14 cellular contexts compared by ENCODE assay signal in the genomic region with DNA sequence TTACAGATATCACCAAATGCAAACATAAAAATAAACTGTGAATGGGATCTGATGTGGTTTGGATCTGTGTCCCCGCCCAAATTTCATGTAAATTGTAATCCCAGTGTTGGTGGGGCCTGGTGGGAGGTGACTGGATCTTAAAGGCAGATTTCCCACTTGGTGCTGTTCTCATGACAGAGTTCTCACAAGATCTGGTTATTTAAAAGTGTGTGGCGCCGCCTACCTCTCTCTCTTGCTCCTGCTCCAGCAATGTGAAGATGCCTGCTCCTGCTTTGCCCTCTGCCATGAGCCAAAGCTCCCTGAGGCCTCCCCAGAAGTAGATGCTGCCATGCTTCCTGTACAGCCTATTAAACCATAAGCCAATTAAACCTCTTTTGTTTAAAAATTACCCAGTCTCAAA. TPM values are rescaled to one million over a fixed set of nuclear protein-coding genes. Genes with fewer than 3 reads are reported as not detected.
A peak's percentile ranks its signal among the peaks of the same experiment; 100 is the strongest.
DNase-seq lines count a peak whose midpoint lies in the region; ATAC-seq and TF ChIP-seq lines count a peak whose summit lies in the region.
"Had no signal": no experiment of that assay in that cellular context is flagged by ENCODE, and none has a peak within 500 bp of the region (broad histone marks: within the 10 kb centered on the region; RNA-seq: fewer than 3 reads in every experiment).

No MANE protein-coding gene starts in this region.

- peak overlapping the region; percentile 76 for H3K27ac Mint-ChIP-seq in MCF 10A (ENCODE audit: low read depth, unreplicated experiment)
- H3K27ac Mint-ChIP-seq in naive thymus-derived CD4-positive, alpha-beta T cell = no peak overlapping the region
- H3K27ac Mint-ChIP-seq: activated naive CD4-positive, alpha-beta T cell treated with anti-CD3 and anti-CD28 coated beads, Interleukin-2, amount 10 ng/mL, durations not matched to agents 7 days and 5 days had no signal

- no peaks in the 10 kb centered on the region for H3K36me3 ChIP-seq in mammary epithelial cell (ENCODE audit: insufficient read depth, low read length)
- no peaks in the 10 kb centered on the region for H3K36me3 ChIP-seq in thyroid gland
- no peaks in the 10 kb centered on the region for H3K36me3 ChIP-seq in naive thymus-derived CD4-positive, alpha-beta T cell (ENCODE audit: control insufficient read depth in 2 of 3, insufficient read depth in 3 of 3, low read length in 3 of 3)

- CTCF ChIA-PET in MCF 10A (lab: Yijun Ruan, JAX) = interaction anchor here (0.6 to 1.3 kb wide), 4 partner anchors 10 to 568 kb away, joined by 3 to 6 read pairs (median 4); no protein-coding TSS in a partner anchor
- CTCF ChIA-PET in mammary epithelial cell (lab: Charles Lee; ENCODE audit: low non-redundant PET) = interaction anchor here (0.5 kb wide), 1 partner anchor 183 kb away, joined by 5 read pairs; no protein-coding TSS in a partner anchor
- CTCF ChIA-PET in naive thymus-derived CD4-positive, alpha-beta T cell (lab: Charles Lee) = no interaction called here

- H3K79me2 ChIP-seq in mammary epithelial cell (ENCODE audit: insufficient read depth, low read length) = no peaks in the 10 kb centered on the region
- H3K79me2 ChIP-seq: parathyroid adenoma had no signal

- H3K4me1 Mint-ChIP-seq in MCF 10A (ENCODE audit: insufficient read depth, unreplicated experiment) = peaks cover 25% of the 10 kb centered on the region
- H3K4me1 Mint-ChIP-seq in naive thymus-derived CD4-positive, alpha-beta T cell = no peaks in the 10 kb centered on the region
- H3K4me1 Mint-ChIP-seq: activated naive CD4-positive, alpha-beta T cell treated with anti-CD3 and anti-CD28 coated beads, Interleukin-2, amount 10 ng/mL, durations not matched to agents 7 days and 5 days had no signal

- H3K36me3 Mint-ChIP-seq in MCF 10A (ENCODE audit: insufficient read depth, unreplicated experiment) = no peaks in the 10 kb centered on the region
- no peaks in the 10 kb centered on the region for H3K36me3 Mint-ChIP-seq in naive thymus-derived CD4-positive, alpha-beta T cell
- H3K36me3 Mint-ChIP-seq: activated naive CD4-positive, alpha-beta T cell treated with anti-CD3 and anti-CD28 coated beads, Interleukin-2, amount 10 ng/mL, durations not matched to agents 7 days and 5 days had no signal

- H3K27ac ChIP-seq in mammary epithelial cell (ENCODE audit: insufficient read depth, low read depth, low read length) (no peak overlapping the region), thyroid gland (no peak overlapping the region)
- no peak overlapping the region for H3K27ac ChIP-seq in naive thymus-derived CD4-positive, alpha-beta T cell (ENCODE audit: low read depth, low read length)
- H3K27ac ChIP-seq: parathyroid adenoma had no signal

- H3K4me1 ChIP-seq in mammary epithelial cell (ENCODE audit: insufficient read depth, low read length) = peaks cover 12% of the 10 kb centered on the region
- no peaks in the 10 kb centered on the region for H3K4me1 ChIP-seq in thyroid gland
- no peaks in the 10 kb centered on the region for H3K4me1 ChIP-seq in naive thymus-derived CD4-positive, alpha-beta T cell (ENCODE audit: control insufficient read depth in 2 of 2, insufficient read depth in 2 of 2, low read length in 2 of 2)
- H3K4me1 ChIP-seq: parathyroid adenoma had no signal

- H2AFZ ChIP-seq in mammary epithelial cell (ENCODE audit: low read depth, low read length) = no peak overlapping the region
- H2AFZ ChIP-seq: parathyroid adenoma had no signal

- H3K9ac ChIP-seq in mammary epithelial cell (ENCODE audit: insufficient read depth, low read length) = no peak overlapping the region
- H3K9ac ChIP-seq: parathyroid adenoma had no signal

- BruUV-seq in MCF 10A (replicated peaks; lab: Mats Ljungman, UMichigan) = no TSS peak
- BruUV-seq in mammary epithelial cell (replicated peaks; lab: Mats Ljungman, UMichigan) = no TSS peak

- no peaks in the 10 kb centered on the region for H3K9me3 Mint-ChIP-seq in MCF 10A (ENCODE audit: unreplicated experiment)
- H3K9me3 Mint-ChIP-seq in naive thymus-derived CD4-positive, alpha-beta T cell = peaks cover 0 to 8% (median 0%) of the 10 kb centered on the region in 11 donors
- H3K9me3 Mint-ChIP-seq: activated naive CD4-positive, alpha-beta T cell treated with anti-CD3 and anti-CD28 coated beads, Interleukin-2, amount 10 ng/mL, durations not matched to agents 7 days and 5 days had no signal

- H4K20me1 ChIP-seq in mammary epithelial cell (ENCODE audit: insufficient read depth, low read length) = no peaks in the 10 kb centered on the region

- in situ Hi-C loops in mammary epithelial cell (cut with MboI; ENCODE audit: low sequenced_read_pairs in 2 of 2) = loop anchor here (10.0 to 25.0 kb wide), 2 partner anchors 470 to 487 kb away; no protein-coding TSS in a partner anchor

- ATAC-seq in HG03025 (IDR thresholded peaks at IDR 0.05; ENCODE audit: low FRiP score, unreplicated experiment) = no peak
- ATAC-seq in naive thymus-derived CD4-positive, alpha-beta T cell = no peak

- H3K4me3 ChIP-seq in mammary epithelial cell (replicated peaks in 1 of 3; ENCODE audit: insufficient read depth in 1 of 3, low read depth in 2 of 3, low read length in 3 of 3) (no peak overlapping the region), thyroid gland (replicated peaks in 1 of 3) (no peak overlapping the region)
- no peak overlapping the region for H3K4me3 ChIP-seq in naive thymus-derived CD4-positive, alpha-beta T cell (ENCODE audit: low read length)

- intact Hi-C loops in MCF 10A (cut with micrococcal nuclease) = no loop called here
- intact Hi-C loops in mammary epithelial cell (cut with micrococcal nuclease) = no loop called here
- intact Hi-C loops in thyroid gland (cut with DNase I) = no loop called here
- intact Hi-C loops in naive thymus-derived CD4-positive, alpha-beta T cell (cut with micrococcal nuclease) = no loop called here

- POLR2A ChIA-PET in MCF 10A (lab: Yijun Ruan, JAX) = interaction anchor here (1.0 to 2.3 kb wide), 2 partner anchors 18 to 73 kb away, joined by 4 to 5 read pairs; a partner anchor contains a TSS
- POLR2A ChIA-PET in naive thymus-derived CD4-positive, alpha-beta T cell (lab: Charles Lee) = no interaction called here

- no peak overlapping the region for H3K4me2 ChIP-seq in mammary epithelial cell (ENCODE audit: insufficient read depth, low read depth, low read length)

- dilution Hi-C loops in mammary epithelial cell (cut with HindIII; ENCODE audit: low sequenced_read_pairs) = no loop called here

- no peaks in the 10 kb centered on the region for H3K27me3 Mint-ChIP-seq in MCF 10A (ENCODE audit: insufficient read depth, unreplicated experiment)
- H3K27me3 Mint-ChIP-seq in naive thymus-derived CD4-positive, alpha-beta T cell = no peaks in the 10 kb centered on the region
- H3K27me3 Mint-ChIP-seq: activated naive CD4-positive, alpha-beta T cell treated with anti-CD3 and anti-CD28 coated beads, Interleukin-2, amount 10 ng/mL, durations not matched to agents 7 days and 5 days had no signal

- no peak overlapping the region for H3K4me3 Mint-ChIP-seq in MCF 10A (ENCODE audit: unreplicated experiment)
- no peak overlapping the region for H3K4me3 Mint-ChIP-seq in naive thymus-derived CD4-positive, alpha-beta T cell
- H3K4me3 Mint-ChIP-seq: activated naive CD4-positive, alpha-beta T cell treated with anti-CD3 and anti-CD28 coated beads, Interleukin-2, amount 10 ng/mL, durations not matched to agents 7 days and 5 days had no signal

- peak; percentile 20 for DNase-seq in MCF 10A (ENCODE audit: unreplicated experiment)
- no peak for DNase-seq in mammary epithelial cell
- DNase-seq in NCI-H69 (lab: John Stamatoyannopoulos, UW) = peak; percentile 56
- DNase-seq in dermis blood vessel endothelial cell = peak; percentile 3
- peak; percentile 14 for DNase-seq in thyroid gland
- DNase-seq in naive thymus-derived CD4-positive, alpha-beta T cell = no peak
- no peak for DNase-seq in HuH-7.5 (ENCODE audit: low spot score)
- DNase-seq: activated naive CD4-positive, alpha-beta T cell treated with anti-CD3 and anti-CD28 coated beads, Interleukin-2, amount 10 ng/mL, durations not matched to agents 7 days and 5 days; glutamatergic neuron; H7; kidney; NCI-H2081 treated with DMSO at 0.1 percent for 48 hours had no signal

- no peaks in the 10 kb centered on the region for H3K9me3 ChIP-seq in mammary epithelial cell (replicated peaks; ENCODE audit: insufficient read depth, low read length)
- H3K9me3 ChIP-seq in thyroid gland = no peaks in the 10 kb centered on the region
- no peaks in the 10 kb centered on the region for H3K9me3 ChIP-seq in naive thymus-derived CD4-positive, alpha-beta T cell (ENCODE audit: control insufficient read depth in 2 of 3, low read length in 3 of 3)

- 95% methylated on average over 2 of the region's 3 CpGs for WGBS in mammary epithelial cell (ENCODE audit: low coverage, missing lambda C conversion rate)
- WGBS in thyroid gland, 2 donors = 89 to 92% methylated on average over 3 of the region's 3 CpGs

- TF ChIP-seq CTCF in MCF 10A (IDR thresholded peaks at IDR 0.05; ENCODE audit: unreplicated experiment) (no peak), mammary epithelial cell (conservative IDR thresholded peaks at IDR 0.05 in 1 of 2, IDR thresholded peaks at IDR 0.05 in 1 of 2; ENCODE audit: extremely low read depth in 1 of 2, insufficient read depth in 1 of 2, low read depth in 1 of 2, low read length in 2 of 2) (peak in 1 of 2 donors; percentile 18), thyroid gland (IDR thresholded peaks at IDR 0.05) (no peak)

- no peak for TF ChIP-seq POLR2A in thyroid gland (IDR thresholded peaks at IDR 0.05)

- H3K27me3 ChIP-seq in mammary epithelial cell (ENCODE audit: insufficient read depth, low read length) (no peaks in the 10 kb centered on the region), thyroid gland (no peaks in the 10 kb centered on the region)
- H3K27me3 ChIP-seq in naive thymus-derived CD4-positive, alpha-beta T cell (ENCODE audit: control insufficient read depth in 2 of 2, insufficient read depth in 2 of 2, low read length in 2 of 2) = no peaks in the 10 kb centered on the region

RNA-seq across cellular contexts. Expression of a gene that starts 47.8 kb away (rescaled TPM):
- total RNA-seq in MCF 10A (2022) (1.1 and 1.4 TPM in 2 replicates), mammary epithelial cell (1 to 10 TPM in 1 of 2 donors, under 1 TPM in 1; 0.99 to 1.3 TPM), dermis blood vessel endothelial cell (0.74 and 9.7 TPM in 2 replicates), thyroid gland (1 to 10 TPM in 1 of 4 donors, under 1 TPM in 3; 0.29 to 1.4 (median 0.60) TPM)
- 0.31 TPM for polyA plus RNA-seq in mammary epithelial cell
- polyA minus RNA-seq in mammary epithelial cell = not detected
- not detected for total RNA-seq in naive thymus-derived CD4-positive, alpha-beta T cell
- not detected for polyA plus RNA-seq in naive thymus-derived CD4-positive, alpha-beta T cell

Comparison
In these comparisons a context has a peak if more than half of its experiments do, and no peak if none do; other contexts are left out.
1. DNase-seq: peak in MCF 10A (single experiment), NCI-H69 (single experiment), dermis blood vessel endothelial cell (single experiment) and thyroid gland (2 of 2); none in mammary epithelial cell (single experiment), naive thymus-derived CD4-positive, alpha-beta T cell (0 of 9) and HuH-7.5 (single experiment).